ENCODE assay signal across 12 cellular contexts in the genomic region with DNA sequence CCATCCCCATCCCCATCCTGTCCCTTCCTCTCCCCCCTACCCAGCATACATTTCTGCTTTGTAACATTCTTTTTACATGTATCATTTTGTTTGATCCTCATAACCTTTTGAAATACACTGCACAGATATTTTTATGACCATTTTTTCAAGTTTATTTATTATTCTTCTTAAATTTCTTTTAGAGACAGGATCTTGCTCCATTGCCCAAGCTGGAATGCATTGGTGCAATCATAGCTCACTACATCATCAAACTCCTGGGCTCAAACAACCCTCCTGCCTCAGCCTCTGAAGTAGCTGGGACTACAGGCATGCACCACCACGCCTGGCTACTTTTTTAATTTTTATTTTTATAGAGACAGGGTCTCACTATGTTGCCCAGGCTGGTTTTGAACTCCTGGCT.
DNase-seq lines count a peak whose midpoint lies in the region; ATAC-seq and TF ChIP-seq lines count a peak whose summit lies in the region.
"Had no signal": no experiment of that assay in that cellular context is flagged by ENCODE, and none has a peak within 500 bp of the region (broad histone marks: within the 10 kb centered on the region; RNA-seq: fewer than 3 reads in every experiment).

No MANE protein-coding gene starts in this region.

- POLR2A ChIA-PET in Panc1 (lab: Charles Lee), result no interaction called here

- peaks cover 45% of the 10 kb centered on the region for H3K4me1 Mint-ChIP-seq in endothelial cell (ENCODE audit: unreplicated experiment)

- H3K9me3 ChIP-seq in Panc1 (ENCODE audit: control insufficient read depth, insufficient read depth, low read depth, low read length), result no peaks in the 10 kb centered on the region
- no peaks in the 10 kb centered on the region for H3K9me3 ChIP-seq in muscle layer of colon (ENCODE audit: low read length)
- H3K9me3 ChIP-seq in tibial artery, result no peaks in the 10 kb centered on the region
- H3K9me3 ChIP-seq: SJSA1 had no signal

- H3K27ac ChIP-seq in Panc1 (ENCODE audit: low read length) (peak overlapping the region; percentile 93), muscle layer of colon (ENCODE audit: low read depth, low read length) (peak overlapping the region; percentile 87), tibial artery (peak overlapping the region; percentile 87 to 91)
- H3K27ac ChIP-seq: SJSA1 had no signal

- H3K27me3 ChIP-seq in Panc1 (ENCODE audit: control insufficient read depth, insufficient read depth, low read length) (no peaks in the 10 kb centered on the region), muscle layer of colon (ENCODE audit: control insufficient read depth in 1 of 2, insufficient read depth in 2 of 2, low read length in 2 of 2) (no peaks in the 10 kb centered on the region), tibial artery (no peaks in the 10 kb centered on the region)
- H3K27me3 ChIP-seq: SJSA1 had no signal

- DNase-seq in Panc1 (ENCODE audit: low read depth, low spot score), result no peak
- no peak for DNase-seq in endothelial cell (ENCODE audit: low spot score)
- DNase-seq in tibial artery, result no peak
- DNase-seq in cerebellar nuclear complex (lab: John Stamatoyannopoulos, UW), result no peak
- DNase-seq in amygdala (lab: John Stamatoyannopoulos, UW), result no peak
- DNase-seq in NCI-H2196 (lab: John Stamatoyannopoulos, UW; ENCODE audit: unreplicated experiment), result no peak
- DNase-seq: activated CD4-positive, alpha-beta T cell treated with anti-CD3 and anti-CD28 coated beads for 1 hour; activated gamma-delta T cell treated with Interleukin-2 at 50 U/mL for 16 hours; effector memory CD4-positive, alpha-beta T cell had no signal

- BruUV-seq in Panc1 (replicated peaks; lab: Mats Ljungman, UMichigan), result no TSS peak

- CTCF ChIA-PET in Panc1 (lab: Charles Lee), result interaction anchor here (0.6 to 1.2 kb wide), 7 partner anchors 50 to 121 kb away, joined by 3 to 10 read pairs (median 5); no protein-coding TSS in a partner anchor

- ATAC-seq in Panc1 (no peak), GM19463 (IDR thresholded peaks at IDR 0.05; ENCODE audit: unreplicated experiment) (no peak)

- TF ChIP-seq CTCF in Panc1 (IDR thresholded peaks at IDR 0.05) (no peak), endothelial cell (IDR thresholded peaks at IDR 0.05; ENCODE audit: unreplicated experiment) (no peak), tibial artery (IDR thresholded peaks at IDR 0.05) (no peak)

- H3K36me3 Mint-ChIP-seq in endothelial cell (ENCODE audit: low read depth, unreplicated experiment), result peaks cover 13% of the 10 kb centered on the region

- H3K4me3 ChIP-seq in Panc1 (ENCODE audit: low read depth in 2 of 2, low read length in 2 of 2) (peak overlapping the region in 1 of 2 experiments; percentile 60; a peak in 2 of 4 replicates), muscle layer of colon (ENCODE audit: low read depth in 1 of 2, low read length in 2 of 2) (peak overlapping the region in 1 of 2 donors; percentile 86), tibial artery (peak overlapping the region; percentile 66 to 71)
- H3K4me3 ChIP-seq: SJSA1 had no signal

- H3K36me3 ChIP-seq in Panc1 (ENCODE audit: control insufficient read depth, insufficient read depth, low read length) (no peaks in the 10 kb centered on the region), muscle layer of colon (ENCODE audit: insufficient read depth, low read length) (no peaks in the 10 kb centered on the region), tibial artery (no peaks in the 10 kb centered on the region)
- H3K36me3 ChIP-seq: SJSA1 had no signal

- intact Hi-C loops in Panc1 (cut with micrococcal nuclease; ENCODE audit: unreplicated experiment), result loop anchor here (5.0 kb wide), 1 partner anchor 124 kb away; no protein-coding TSS in a partner anchor
- intact Hi-C loops in tibial artery (cut with DNase I; ENCODE audit: low total_unique reads), result loop anchor here (5.0 kb wide), 1 partner anchor 129 kb away; the partner anchor contains the start of genes RPL27A and TRIM66

- no peaks in the 10 kb centered on the region for H3K27me3 Mint-ChIP-seq in endothelial cell (ENCODE audit: unreplicated experiment)

- no peak overlapping the region for H3K4me3 Mint-ChIP-seq in endothelial cell (ENCODE audit: unreplicated experiment)

- H3K9me3 Mint-ChIP-seq in endothelial cell (ENCODE audit: unreplicated experiment), result no peaks in the 10 kb centered on the region

- H3K4me1 ChIP-seq in Panc1 (ENCODE audit: control insufficient read depth, insufficient read depth, low read length) (peaks cover 73% of the 10 kb centered on the region), muscle layer of colon (ENCODE audit: insufficient read depth, low read length) (peaks cover 60% of the 10 kb centered on the region), tibial artery (peaks cover 0 to 60% (median 48%) of the 10 kb centered on the region in 4 donors)

- in situ Hi-C loops in Panc1 (cut with HindIII; ENCODE audit: low pct_unique_long_range_greater_than_20kb, low sequenced_read_pairs), result no loop called here

- H3K9ac ChIP-seq in muscle layer of colon (ENCODE audit: low read length), result peak overlapping the region; percentile 98

- peak overlapping the region; percentile 9 for H3K27ac Mint-ChIP-seq in endothelial cell (ENCODE audit: unreplicated experiment)
